11 cellular contexts compared by ENCODE assay signal in genomic region chr14:59154383-59154782, GRCh38.
"Had no signal": no experiment of that assay in that cellular context is flagged by ENCODE, and none has a peak within 500 bp of the region (broad histone marks: within the 10 kb centered on the region; RNA-seq: fewer than 3 reads in every experiment).

No MANE protein-coding gene starts in this region.

- ATAC-seq: esophagus mucosa, left lobe of liver had no signal

- DNase-seq: activated CD4-positive, alpha-beta T cell treated with anti-CD3 and anti-CD28 coated beads, Interleukin-2, amount 50 U/mL, for 4 hours; activated naive CD4-positive, alpha-beta T cell treated with anti-CD3 and anti-CD28 coated beads for 36 hours; activated T-cell treated with anti-CD3 and anti-CD28 coated beads, Interleukin-2, amount 50 U/mL, for 48 hours; caudate nucleus; glutamatergic neuron; retina; stimulated activated CD4-positive, alpha-beta T cell treated with anti-CD3 and anti-CD28 coated beads, Interleukin-15, amount 100 ng/mL, for 24 hours; stimulated activated CD4-positive, alpha-beta T cell treated with anti-CD3 and anti-CD28 coated beads, Interleukin-4, amount 100 ng/mL, for 24 hours had no signal

- H3K9me3 Mint-ChIP-seq: activated naive CD4-positive, alpha-beta T cell treated with anti-CD3 and anti-CD28 coated beads for 36 hours had no signal

- H3K27me3 Mint-ChIP-seq: dendritic cell treated with granulocyte-macrophage colony-stimulating factor and Interleukin-4, amounts not matched to agents 40 ng/mL and 50 ng/mL, for 4 days had no signal

- H3K27ac Mint-ChIP-seq: activated naive CD4-positive, alpha-beta T cell treated with anti-CD3 and anti-CD28 coated beads for 36 hours; dendritic cell treated with granulocyte-macrophage colony-stimulating factor and Interleukin-4, amounts not matched to agents 40 ng/mL and 50 ng/mL, for 4 days had no signal

- H3K4me3 Mint-ChIP-seq: activated naive CD4-positive, alpha-beta T cell treated with anti-CD3 and anti-CD28 coated beads for 36 hours; dendritic cell treated with granulocyte-macrophage colony-stimulating factor and Interleukin-4, amounts not matched to agents 40 ng/mL and 50 ng/mL, for 4 days had no signal
